Comparison of ENCODE assay signal across 9 cellular contexts in genomic region chr11:69912911-69913451, GRCh38.
A peak's percentile ranks its signal among the peaks of the same experiment; 100 is the strongest.
DNase-seq lines count a peak whose midpoint lies in the region; ATAC-seq and TF ChIP-seq lines count a peak whose summit lies in the region.
"Had no signal": no experiment of that assay in that cellular context is flagged by ENCODE, and none has a peak within 500 bp of the region (broad histone marks: within the 10 kb centered on the region; RNA-seq: fewer than 3 reads in every experiment).

No MANE protein-coding gene starts in this region.

- H3K27me3 Mint-ChIP-seq in HFFc6 (ENCODE audit: insufficient read depth) (peaks cover 20% of the 10 kb centered on the region; the same call in 1 of the 2 replicates), mesothelial cell of epicardium (ENCODE audit: low read depth) (peaks cover 20% of the 10 kb centered on the region)

- no peaks in the 10 kb centered on the region for H3K36me3 Mint-ChIP-seq in HFFc6 (ENCODE audit: low read depth)
- no peaks in the 10 kb centered on the region for H3K36me3 Mint-ChIP-seq in mesothelial cell of epicardium
- H3K36me3 Mint-ChIP-seq: IgD-negative memory B cell had no signal

- H3K4me3 Mint-ChIP-seq in HFFc6 (no peak overlapping the region), mesothelial cell of epicardium (no peak overlapping the region)
- H3K4me3 Mint-ChIP-seq: IgD-negative memory B cell had no signal

- peaks cover 13% of the 10 kb centered on the region for H3K4me1 Mint-ChIP-seq in HFFc6 (ENCODE audit: low read depth)
- peaks cover 6% of the 10 kb centered on the region for H3K4me1 Mint-ChIP-seq in mesothelial cell of epicardium
- H3K4me1 Mint-ChIP-seq: IgD-negative memory B cell had no signal

- H3K27ac Mint-ChIP-seq in HFFc6 (no peak overlapping the region), mesothelial cell of epicardium (no peak overlapping the region)
- H3K27ac Mint-ChIP-seq: IgD-negative memory B cell had no signal

- no peak overlapping the region for H3K4me3 ChIP-seq in astrocyte of the spinal cord (ENCODE audit: low read depth, low read length)

- no peaks in the 10 kb centered on the region; the same call in 1 of the 2 replicates for H3K9me3 Mint-ChIP-seq in HFFc6
- no peaks in the 10 kb centered on the region for H3K9me3 Mint-ChIP-seq in mesothelial cell of epicardium
- H3K9me3 Mint-ChIP-seq: IgD-negative memory B cell had no signal

- TF ChIP-seq CTCF in HFFc6 (IDR thresholded peaks at IDR 0.05): peak; percentile 75
- TF ChIP-seq CTCF in astrocyte of the spinal cord (IDR thresholded peaks at IDR 0.05; ENCODE audit: low read depth, low read length): peak; percentile 46
- TF ChIP-seq CTCF in mesothelial cell of epicardium (IDR thresholded peaks at IDR 0.05; ENCODE audit: unreplicated experiment): peak; percentile 14

- in situ Hi-C loops in astrocyte of the spinal cord (cut with HindIII; ENCODE audit: low sequenced_read_pairs): no loop called here

- DNase-seq in COLO668 (lab: John Stamatoyannopoulos, UW; ENCODE audit: unreplicated experiment): peak; percentile 1
- peak; percentile 19 for DNase-seq in HFFc6
- DNase-seq in astrocyte of the spinal cord (ENCODE audit: low read depth, low spot score): no peak
- DNase-seq in mesothelial cell of epicardium (ENCODE audit: low spot score in 2 of 2, unreplicated experiment in 2 of 2): peak in 1 of 2 experiments; percentile 13
- DNase-seq in GDM1 (lab: John Stamatoyannopoulos, UW): no peak
- no peak for DNase-seq in DMS53 treated with DMSO at 0.1 percent for 48 hours (lab: John Stamatoyannopoulos, UW; ENCODE audit: unreplicated experiment)

- ATAC-seq in GM19397 (IDR thresholded peaks at IDR 0.05; ENCODE audit: unreplicated experiment): no peak
- no peak for ATAC-seq in HG02973 (IDR thresholded peaks at IDR 0.05; ENCODE audit: unreplicated experiment)

Comparison
In these comparisons a context has a peak if more than half of its experiments do, and no peak if none do; other contexts are left out.
1. DNase-seq: peak in COLO668 (single experiment) and HFFc6 (single experiment); none in astrocyte of the spinal cord (single experiment), GDM1 (single experiment) and DMS53 treated with DMSO at 0.1 percent for 48 hours (single experiment).
2. CTCF ChIP-seq: peak in every context shown above with its lines; median percentile 75 in HFFc6; 46 in astrocyte of the spinal cord; 14 in mesothelial cell of epicardium.